28 cellular contexts compared by ENCODE assay signal in the genomic region with DNA sequence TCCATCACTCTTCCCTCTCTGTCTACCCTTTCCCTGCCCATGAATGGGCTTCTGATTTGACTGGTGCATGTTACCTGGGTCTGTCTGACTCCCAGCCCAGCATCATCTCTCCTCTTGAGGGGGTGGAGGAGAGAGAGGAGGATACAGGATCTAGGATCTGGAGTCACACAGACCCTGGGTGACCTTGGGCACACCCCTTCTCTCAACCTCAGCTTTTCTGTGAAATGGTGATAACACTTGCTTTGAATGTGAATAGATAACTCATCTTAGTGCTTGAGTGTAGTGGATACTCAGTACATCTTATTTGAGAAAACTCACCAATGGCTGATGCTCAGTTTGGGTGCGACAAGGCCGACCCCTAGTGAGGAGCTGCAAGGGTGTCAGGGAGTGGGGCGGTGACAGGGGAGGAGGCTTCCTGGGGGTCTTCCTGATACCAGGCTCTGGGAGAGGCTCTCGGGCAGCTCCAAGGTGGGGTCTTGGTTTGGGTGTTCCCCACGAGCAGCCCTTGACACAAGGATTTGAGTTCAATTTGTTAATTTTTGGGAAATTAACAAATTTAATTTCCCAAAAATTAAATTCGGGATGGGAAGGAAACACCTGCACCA. TPM values are rescaled to one million over a fixed set of nuclear protein-coding genes. Genes with fewer than 3 reads are reported as not detected.
DNase-seq lines count a peak whose midpoint lies in the region; TF ChIP-seq lines count a peak whose summit lies in the region.
"Had no signal": no experiment of that assay in that cellular context is flagged by ENCODE, and none has a peak within 500 bp of the region (broad histone marks: within the 10 kb centered on the region; RNA-seq: fewer than 3 reads in every experiment).

No MANE protein-coding gene starts in this region.

- H3K27ac Mint-ChIP-seq in activated naive CD8-positive, alpha-beta T cell, result peak overlapping the region; percentile 34
- H3K27ac Mint-ChIP-seq in activated naive CD8-positive, alpha-beta T cell treated with anti-CD3 and anti-CD28 coated beads for 36 hours, result no peak overlapping the region
- H3K27ac Mint-ChIP-seq in H9 (peak overlapping the region in 2 of 3 experiments; percentile 23 to 92; a peak in 4 of 7 replicates), chondrocyte (ENCODE audit: unreplicated experiment) (no peak overlapping the region)
- H3K27ac Mint-ChIP-seq: activated naive CD8-positive, alpha-beta T cell treated with anti-CD3 and anti-CD28 coated beads, Interleukin-2, amount 10 ng/mL, durations not matched to agents 7 days and 5 days; nephron had no signal

- no peak overlapping the region for H3T11ph ChIP-seq in H9 (ENCODE audit: low read length)

- no peaks in the 10 kb centered on the region for H3K4me1 ChIP-seq in H9 (ENCODE audit: insufficient read depth, low read length)
- peaks cover 2% of the 10 kb centered on the region for H3K4me1 ChIP-seq in osteoblast (ENCODE audit: insufficient read depth, low read length)
- no peaks in the 10 kb centered on the region for H3K4me1 ChIP-seq in mesendoderm (ENCODE audit: control insufficient read depth, low read depth, low read length)
- H3K4me1 ChIP-seq: parathyroid adenoma, upper lobe of right lung had no signal

- H3K79me1 ChIP-seq in H9 (ENCODE audit: insufficient read depth, low read depth, low read length, poor library complexity, severe bottlenecking) (peaks cover 24% of the 10 kb centered on the region), mesendoderm (ENCODE audit: low read length) (peaks cover 40% of the 10 kb centered on the region)

- no peak overlapping the region for H2AFZ ChIP-seq in H9 (ENCODE audit: low read length)
- H2AFZ ChIP-seq in osteoblast (ENCODE audit: low read length), result no peak overlapping the region
- H2AFZ ChIP-seq: parathyroid adenoma had no signal

- no peaks in the 10 kb centered on the region for H3K27me3 ChIP-seq in H9 (ENCODE audit: insufficient read depth, low read length)
- no peaks in the 10 kb centered on the region for H3K27me3 ChIP-seq in osteoblast (ENCODE audit: insufficient read depth, low read length)
- no peaks in the 10 kb centered on the region for H3K27me3 ChIP-seq in mesendoderm (ENCODE audit: insufficient read depth, low read length, poor library complexity)
- H3K27me3 ChIP-seq: MG63, upper lobe of right lung had no signal

- H3K4me2 ChIP-seq in H9 (ENCODE audit: insufficient read depth, insufficient read length, low read length) (no peak overlapping the region), osteoblast (ENCODE audit: insufficient read depth, low read length) (no peak overlapping the region), mesendoderm (ENCODE audit: low read length) (no peak overlapping the region)

- H3K9me3 Mint-ChIP-seq in activated naive CD8-positive, alpha-beta T cell (ENCODE audit: low read depth), result no peaks in the 10 kb centered on the region
- no peaks in the 10 kb centered on the region for H3K9me3 Mint-ChIP-seq in activated naive CD8-positive, alpha-beta T cell treated with anti-CD3 and anti-CD28 coated beads for 36 hours
- H3K9me3 Mint-ChIP-seq in H9, result no peaks in the 10 kb centered on the region; a peak in 1 of 5 replicates
- no peaks in the 10 kb centered on the region for H3K9me3 Mint-ChIP-seq in chondrocyte (ENCODE audit: low read depth)
- H3K9me3 Mint-ChIP-seq: activated naive CD8-positive, alpha-beta T cell treated with anti-CD3 and anti-CD28 coated beads, Interleukin-2, amount 10 ng/mL, durations not matched to agents 7 days and 5 days; nephron had no signal

- no peak overlapping the region for H4K8ac ChIP-seq in H9 (replicated peaks; ENCODE audit: insufficient read length, low read depth, low read length)
- no peak overlapping the region for H4K8ac ChIP-seq in mesendoderm (ENCODE audit: low read depth, low read length)

- no peak overlapping the region for H3K18ac ChIP-seq in H9 (ENCODE audit: insufficient read length, low read depth, low read length)
- H3K18ac ChIP-seq in mesendoderm (ENCODE audit: low read length), result no peak overlapping the region

- no peaks in the 10 kb centered on the region for H4K20me1 ChIP-seq in H9 (ENCODE audit: control insufficient read depth, insufficient read depth, insufficient read length)
- peaks cover 4% of the 10 kb centered on the region for H4K20me1 ChIP-seq in osteoblast (ENCODE audit: insufficient read depth, low read length)

- H3K9ac ChIP-seq in H9 (ENCODE audit: extremely low read depth, insufficient read length, low read length) (no peak overlapping the region), mesendoderm (ENCODE audit: low read length) (no peak overlapping the region)
- H3K9ac ChIP-seq: parathyroid adenoma had no signal

- H3K23ac ChIP-seq in H9 (ENCODE audit: insufficient read length, low read depth, low read length), result no peak overlapping the region
- no peak overlapping the region for H3K23ac ChIP-seq in mesendoderm (ENCODE audit: low read length)

- H3K14ac ChIP-seq in H9 (ENCODE audit: insufficient read depth, low read length), result no peak overlapping the region

- no peaks in the 10 kb centered on the region for H3K23me2 ChIP-seq in H9 (ENCODE audit: insufficient read length, low read depth, low read length, poor library complexity, severe bottlenecking)

- TF ChIP-seq CTCF in H9 (conservative IDR thresholded peaks at IDR 0.05) (no peak), chondrocyte (IDR thresholded peaks at IDR 0.05) (no peak), osteoblast (IDR thresholded peaks at IDR 0.05; ENCODE audit: extremely low read depth, low read depth, low read length) (no peak)

- H2AK5ac ChIP-seq in H9 (ENCODE audit: insufficient read length, low read length), result no peak overlapping the region
- H2AK5ac ChIP-seq in mesendoderm (ENCODE audit: low read length), result no peak overlapping the region

- no peak overlapping the region for H3K27ac ChIP-seq in H9 (ENCODE audit: insufficient read length, low read depth, low read length)
- no peak overlapping the region for H3K27ac ChIP-seq in osteoblast (ENCODE audit: low read depth, low read length)
- H3K27ac ChIP-seq in mesendoderm (ENCODE audit: low read depth, low read length), result no peak overlapping the region
- H3K27ac ChIP-seq: left ventricle myocardium inferior, parathyroid adenoma, upper lobe of right lung had no signal

- no peak overlapping the region for H2BK20ac ChIP-seq in H9 (ENCODE audit: low read depth, low read length, poor library complexity, severe bottlenecking)

- H3K36me3 Mint-ChIP-seq in activated naive CD8-positive, alpha-beta T cell, result peaks cover 2% of the 10 kb centered on the region
- H3K36me3 Mint-ChIP-seq in activated naive CD8-positive, alpha-beta T cell treated with anti-CD3 and anti-CD28 coated beads for 36 hours, result peaks cover 27% of the 10 kb centered on the region
- peaks cover 54 to 91% (median 84%) of the 10 kb centered on the region in 3 experiments; a peak in 6 of 7 replicates for H3K36me3 Mint-ChIP-seq in H9 (ENCODE audit: insufficient read depth in 1 of 3, low read depth in 3 of 3)
- H3K36me3 Mint-ChIP-seq in chondrocyte (ENCODE audit: low read depth), result peaks cover 8% of the 10 kb centered on the region

- no peak overlapping the region for H3K4me3 ChIP-seq in osteoblast (ENCODE audit: insufficient read depth, low read length)
- no peak overlapping the region for H3K4me3 ChIP-seq in mesendoderm (ENCODE audit: low read length)
- H3K4me3 ChIP-seq: left ventricle myocardium inferior, MG63, upper lobe of right lung had no signal

- H3K9me3 ChIP-seq in H9 (ENCODE audit: control insufficient read depth, low read depth, low read length), result no peaks in the 10 kb centered on the region
- no peaks in the 10 kb centered on the region for H3K9me3 ChIP-seq in osteoblast (ENCODE audit: low read depth, low read length)
- H3K9me3 ChIP-seq: left ventricle myocardium inferior, MG63, upper lobe of right lung had no signal

- H2BK15ac ChIP-seq in H9 (ENCODE audit: low read depth, low read length), result no peak overlapping the region
- no peak overlapping the region for H2BK15ac ChIP-seq in mesendoderm (replicated peaks; ENCODE audit: low read depth)

- no peak overlapping the region for H2BK120ac ChIP-seq in H9 (ENCODE audit: low read depth, low read length, poor library complexity, severe bottlenecking)
- no peak overlapping the region for H2BK120ac ChIP-seq in mesendoderm (ENCODE audit: low read depth, low read length)

- H3K56ac ChIP-seq in H9 (ENCODE audit: insufficient read length, low read depth, low read length), result no peak overlapping the region
- H3K56ac ChIP-seq in mesendoderm (ENCODE audit: low read length), result no peak overlapping the region

- H4K5ac ChIP-seq in H9 (ENCODE audit: insufficient read length, low read depth, low read length), result no peak overlapping the region
- H4K5ac ChIP-seq in mesendoderm (ENCODE audit: low read length), result no peak overlapping the region

- no peaks in the 10 kb centered on the region for H3K27me3 Mint-ChIP-seq in activated naive CD8-positive, alpha-beta T cell
- H3K27me3 Mint-ChIP-seq in activated naive CD8-positive, alpha-beta T cell treated with anti-CD3 and anti-CD28 coated beads for 36 hours, result no peaks in the 10 kb centered on the region
- H3K27me3 Mint-ChIP-seq in H9 (ENCODE audit: low read depth), result no peaks in the 10 kb centered on the region
- H3K27me3 Mint-ChIP-seq in chondrocyte (ENCODE audit: low read depth), result no peaks in the 10 kb centered on the region
- H3K27me3 Mint-ChIP-seq: activated naive CD8-positive, alpha-beta T cell treated with anti-CD3 and anti-CD28 coated beads, Interleukin-2, amount 10 ng/mL, durations not matched to agents 7 days and 5 days had no signal

- no CpG with 5 or more reads among the region's 6 CpGs for WGBS in H9 (ENCODE audit: extremely low coverage, insufficient read length, low lambda C conversion rate)
- WGBS in mesendoderm (ENCODE audit: extremely low coverage, insufficient coverage, low lambda C conversion rate), result no CpG with 5 or more reads among the region's 6 CpGs

- peaks cover 3% of the 10 kb centered on the region for H3K4me1 Mint-ChIP-seq in activated naive CD8-positive, alpha-beta T cell (ENCODE audit: low read depth)
- peaks cover 7% of the 10 kb centered on the region for H3K4me1 Mint-ChIP-seq in activated naive CD8-positive, alpha-beta T cell treated with anti-CD3 and anti-CD28 coated beads for 36 hours
- H3K4me1 Mint-ChIP-seq in H9 (peaks cover 0 to 6% of the 10 kb centered on the region in 2 experiments; a peak in 1 of 4 replicates), chondrocyte (ENCODE audit: low read depth) (no peaks in the 10 kb centered on the region)
- H3K4me1 Mint-ChIP-seq: nephron had no signal

- no peak overlapping the region for H3K4ac ChIP-seq in H9 (ENCODE audit: low read depth, low read length)
- no peak overlapping the region for H3K4ac ChIP-seq in mesendoderm (ENCODE audit: low read depth, low read length)

- H3K36me3 ChIP-seq in osteoblast (ENCODE audit: insufficient read depth, low read length) (peaks cover 42% of the 10 kb centered on the region), mesendoderm (ENCODE audit: control insufficient read depth, insufficient read depth, low read length) (peaks cover 16% of the 10 kb centered on the region)

- H3K79me2 ChIP-seq in H9 (ENCODE audit: insufficient read depth, low read length) (peaks cover 22% of the 10 kb centered on the region; the same call in 1 of the 2 replicates), osteoblast (ENCODE audit: insufficient read depth, low read length) (peaks cover 96% of the 10 kb centered on the region), mesendoderm (ENCODE audit: control insufficient read depth, insufficient read depth, low read length) (peaks cover 52% of the 10 kb centered on the region)

- H4K91ac ChIP-seq in H9 (ENCODE audit: insufficient read length, low read depth, low read length), result no peak overlapping the region

- H2BK12ac ChIP-seq in H9 (ENCODE audit: insufficient read length, low read depth, low read length), result no peak overlapping the region

- H2BK5ac ChIP-seq in H9 (ENCODE audit: insufficient read length, low read length) (no peak overlapping the region), mesendoderm (ENCODE audit: low read length) (no peak overlapping the region)

- DNase-seq in activated naive CD8-positive, alpha-beta T cell treated with anti-CD3 and anti-CD28 coated beads for 36 hours, result no peak
- DNase-seq in H9 (no peak), chondrocyte (ENCODE audit: low spot score) (peak; percentile 73), osteoblast (ENCODE audit: insufficient read length, low spot score, missing footprints) (peak; percentile 58), mesendoderm (no peak), DMS 273 (lab: John Stamatoyannopoulos, UW; ENCODE audit: unreplicated experiment) (no peak), ureter (ENCODE audit: low spot score) (no peak)
- DNase-seq: activated naive CD8-positive, alpha-beta T cell treated with anti-CD3 and anti-CD28 coated beads, Interleukin-2, amount 10 ng/mL, durations not matched to agents 7 days and 5 days; central memory CD4-positive, alpha-beta T cell; COR-L47; left ventricle myocardium inferior; MG63; NCI-H2081; NCI-H345; NCI-H748 treated with DMSO at 0.1 percent for 48 hours; small intestine; T-helper 1 cell; upper lobe of right lung had no signal

- no peak overlapping the region for H3K4me3 Mint-ChIP-seq in activated naive CD8-positive, alpha-beta T cell
- H3K4me3 Mint-ChIP-seq in activated naive CD8-positive, alpha-beta T cell treated with anti-CD3 and anti-CD28 coated beads for 36 hours, result no peak overlapping the region
- H3K4me3 Mint-ChIP-seq in H9, result no peak overlapping the region
- H3K4me3 Mint-ChIP-seq in chondrocyte (ENCODE audit: unreplicated experiment), result no peak overlapping the region
- H3K4me3 Mint-ChIP-seq: activated naive CD8-positive, alpha-beta T cell treated with anti-CD3 and anti-CD28 coated beads, Interleukin-2, amount 10 ng/mL, durations not matched to agents 7 days and 5 days; nephron had no signal

RNA-seq across cellular contexts. Expression of a gene that starts 9.0 kb away (rescaled TPM):
- total RNA-seq in activated naive CD8-positive, alpha-beta T cell treated with anti-CD3 and anti-CD28 coated beads for 36 hours, result 100 to 1,000 TPM; 105 to 107 TPM
- total RNA-seq in H9 (2021), result 94.1 and 99.9 TPM in 2 replicates
- 21.6 to 24.6 TPM (median 22.4 TPM) in 3 replicates for total RNA-seq in chondrocyte
- 8.7 and 13.8 TPM in 2 replicates for total RNA-seq in osteoblast
- 33.6 TPM for polyA plus RNA-seq in mesendoderm (2013, experiment 1 of 2)
- polyA plus RNA-seq in mesendoderm (2013, experiment 2 of 2), result 33.1 TPM
- 14.4 TPM for total RNA-seq in ureter

RNA-seq across cellular contexts. Expression of a gene that starts 57.2 kb away (rescaled TPM):
- not detected for total RNA-seq in activated naive CD8-positive, alpha-beta T cell treated with anti-CD3 and anti-CD28 coated beads for 36 hours
- not detected in 2 replicates for total RNA-seq in H9 (2021)
- not detected in 3 replicates for total RNA-seq in chondrocyte
- not detected in 2 replicates for total RNA-seq in osteoblast
- polyA plus RNA-seq in mesendoderm (2013, experiment 1 of 2), result not detected
- polyA plus RNA-seq in mesendoderm (2013, experiment 2 of 2), result not detected
- total RNA-seq in ureter, result not detected
- total RNA-seq: activated naive CD8-positive, alpha-beta T cell treated with anti-CD3 and anti-CD28 coated beads, Interleukin-2, amount 10 ng/mL, durations not matched to agents 7 days and 5 days; astrocyte; dermis microvascular lymphatic vessel endothelial cell; endothelial cell of umbilical vein; glomerular endothelial cell; left ventricle myocardium inferior; mononuclear cell; SK-MEL-5; upper lobe of right lung had no signal
- polyA plus RNA-seq: BJ, endothelial cell of umbilical vein, small intestine had no signal

Comparison
In these comparisons a context has a peak if more than half of its experiments do, and no peak if none do; other contexts are left out.
1. H3K27ac Mint-ChIP-seq: peak in activated naive CD8-positive, alpha-beta T cell (single experiment) and H9 (2 of 3); none in activated naive CD8-positive, alpha-beta T cell treated with anti-CD3 and anti-CD28 coated beads for 36 hours (single experiment) and chondrocyte (single experiment).
2. DNase-seq: peak in chondrocyte (single experiment) and osteoblast (single experiment); none in activated naive CD8-positive, alpha-beta T cell treated with anti-CD3 and anti-CD28 coated beads for 36 hours (single experiment), H9 (single experiment), mesendoderm (single experiment), DMS 273 (single experiment) and ureter (single experiment).